Comparison of ENCODE assay signal across 8 cellular contexts in genomic region chr14:96090441-96091148, GRCh38. TPM values are rescaled to one million over a fixed set of nuclear protein-coding genes. Genes with fewer than 3 reads are reported as not detected.
DNase-seq lines count a peak whose midpoint lies in the region; TF ChIP-seq lines count a peak whose summit lies in the region.

No MANE protein-coding gene starts in this region.

- peaks cover 9% of the 10 kb centered on the region for H3K27me3 Mint-ChIP-seq in type B pancreatic cell

- TF ChIP-seq CTCF in brain microvascular endothelial cell (IDR thresholded peaks at IDR 0.05; ENCODE audit: low read depth, low read length, missing control alignments) (peak; percentile 19), type B pancreatic cell (conservative IDR thresholded peaks at IDR 0.05) (no peak)

- H3K27ac ChIP-seq in brain microvascular endothelial cell = no peak overlapping the region

- no peaks in the 10 kb centered on the region for H3K9me3 Mint-ChIP-seq in type B pancreatic cell

- in situ Hi-C loops in brain microvascular endothelial cell (cut with HindIII; ENCODE audit: low pct_ligation_motif_present, low sequenced_read_pairs) = no loop called here

- no peak overlapping the region for H3K4me3 Mint-ChIP-seq in type B pancreatic cell

- H3K36me3 Mint-ChIP-seq in type B pancreatic cell = peaks cover 15% of the 10 kb centered on the region

- H3K27me3 ChIP-seq in brain microvascular endothelial cell (replicated peaks) = no peaks in the 10 kb centered on the region

- no peaks in the 10 kb centered on the region for H3K36me3 ChIP-seq in brain microvascular endothelial cell (replicated peaks)

- H3K4me1 Mint-ChIP-seq in type B pancreatic cell (ENCODE audit: unreplicated experiment) = peaks cover 21% of the 10 kb centered on the region

- H3K4me3 ChIP-seq in brain microvascular endothelial cell (ENCODE audit: low read depth, low read length) = no peak overlapping the region

- DNase-seq in COLO829 (ENCODE audit: low spot score) (peak; percentile 56), NCI-H2107 treated with DMSO at 0.1 percent for 48 hours (lab: John Stamatoyannopoulos, UW; ENCODE audit: unreplicated experiment) (peak; percentile 94), brain microvascular endothelial cell (peak; percentile 50), nucleus accumbens (lab: John Stamatoyannopoulos, UW) (peak in 40 of 56 donors; percentile 10 to 75 (median 32)), type B pancreatic cell (ENCODE audit: extremely low spot score, unreplicated experiment) (no peak)
- no peak for DNase-seq in activated T-cell treated with anti-CD3 and anti-CD28 coated beads, Interleukin-2, amount 50 U/mL, for 1 hour
- no peak for DNase-seq in activated CD4-positive, alpha-beta T cell treated with anti-CD3 and anti-CD28 coated beads for 1 hour
- no peak for DNase-seq in stimulated activated CD4-positive, alpha-beta T cell treated with anti-CD3 and anti-CD28 coated beads, Interleukin-12 subunit alpha, Interleukin-12 subunit beta, amount 100 ng/mL, for 4 hours

- H3K27ac Mint-ChIP-seq in type B pancreatic cell = no peak overlapping the region

RNA-seq across cellular contexts. Expression of gene C14orf132, which starts 51.4 kb away (rescaled TPM):
- total RNA-seq in type B pancreatic cell (ENCODE audit: low replicate concordance) = 29.2 and 57.4 TPM in 2 replicates

Comparison
In these comparisons a context has a peak if more than half of its experiments do, and no peak if none do; other contexts are left out.
1. DNase-seq: peak in COLO829 (single experiment), NCI-H2107 treated with DMSO at 0.1 percent for 48 hours (single experiment), brain microvascular endothelial cell (single experiment) and nucleus accumbens (40 of 56); none in type B pancreatic cell (single experiment), activated T-cell treated with anti-CD3 and anti-CD28 coated beads, Interleukin-2, amount 50 U/mL, for 1 hour (single experiment), activated CD4-positive, alpha-beta T cell treated with anti-CD3 and anti-CD28 coated beads for 1 hour (single experiment) and stimulated activated CD4-positive, alpha-beta T cell treated with anti-CD3 and anti-CD28 coated beads, Interleukin-12 subunit alpha, Interleukin-12 subunit beta, amount 100 ng/mL, for 4 hours (single experiment).